ENCODE assay signal across 20 cellular contexts in the genomic region with DNA sequence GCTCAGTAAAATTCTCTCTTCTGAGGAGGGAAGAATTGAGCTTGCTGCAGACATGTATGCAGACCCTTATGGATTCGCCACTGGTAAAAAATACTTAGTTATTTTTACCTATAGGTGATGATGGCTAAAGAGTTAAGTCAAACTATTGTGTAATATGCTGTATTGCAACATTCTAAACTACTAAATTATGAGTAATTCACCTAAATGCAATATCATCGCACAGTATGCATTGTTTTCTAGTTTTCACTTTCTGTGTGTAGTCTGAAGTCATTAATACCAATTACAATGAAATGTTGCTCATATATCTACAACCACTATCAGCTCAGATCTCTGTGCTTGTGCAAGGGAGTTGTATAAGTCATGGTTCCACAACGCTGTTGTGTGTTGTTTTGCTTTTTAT. TPM values are rescaled to one million over a fixed set of nuclear protein-coding genes. Genes with fewer than 3 reads are reported as not detected.
"Had no signal": no experiment of that assay in that cellular context is flagged by ENCODE, and none has a peak within 500 bp of the region (broad histone marks: within the 10 kb centered on the region; RNA-seq: fewer than 3 reads in every experiment).

No MANE protein-coding gene starts in this region.

- H3K9me3 ChIP-seq: body of pancreas, gastroesophageal sphincter, left lung, mucosa of descending colon, right atrium auricular region, tibial artery had no signal

- ATAC-seq: activated naive CD4-positive, alpha-beta T cell treated with anti-CD3 and anti-CD28 coated beads, Interleukin-2, amount 50 U/mL, for 72 hours; activated T-cell treated with anti-CD3 and anti-CD28 coated beads, Interleukin-2, amount 50 U/mL, for 72 hours; body of pancreas; effector memory CD8-positive, alpha-beta T cell; gastroesophageal sphincter; heart right ventricle; left lung; mucosa of descending colon; naive thymus-derived CD4-positive, alpha-beta T cell had no signal

- H3K4me3 ChIP-seq: body of pancreas, gastroesophageal sphincter, heart right ventricle, left lung, mucosa of descending colon, right atrium auricular region, skin epidermis, tibial artery had no signal

- H3K27me3 ChIP-seq: body of pancreas, gastroesophageal sphincter, heart right ventricle, left lung, right atrium auricular region, tibial artery had no signal

- H3K36me3 ChIP-seq: gastroesophageal sphincter, heart right ventricle, left lung, right atrium auricular region, tibial artery had no signal

- H3K4me1 ChIP-seq: body of pancreas, gastroesophageal sphincter, heart right ventricle, right atrium auricular region, tibial artery had no signal

- H3K27ac ChIP-seq: body of pancreas, gastroesophageal sphincter, heart right ventricle, left lung, right atrium auricular region, skin epidermis, tibial artery had no signal

- DNase-seq: activated CD4-positive, alpha-beta T cell treated with anti-CD3 and anti-CD28 coated beads, Interleukin-2, amount 10 ng/mL, durations not matched to agents 7 days and 5 days; activated CD8-positive, alpha-beta memory T cell treated with anti-CD3 and anti-CD28 coated beads, Interleukin-2, amount 50 U/mL, for 48 hours; activated gamma-delta T cell; activated T-cell treated with anti-CD3 and anti-CD28 coated beads, Interleukin-2, amount 50 U/mL, for 72 hours; amygdala; body of pancreas; effector memory CD8-positive, alpha-beta T cell; heart right ventricle; left lung; mucosa of descending colon; naive thymus-derived CD4-positive, alpha-beta T cell; stimulated activated CD4-positive, alpha-beta T cell treated with anti-CD3 and anti-CD28 coated beads, Interleukin-4, amount 100 ng/mL, for 24 hours; stimulated activated naive CD4-positive, alpha-beta T cell; tibial artery had no signal

- FAIRE-seq: islet of Langerhans, urothelium cell line had no signal

RNA-seq across cellular contexts. Expression of a gene that starts 48.7 kb away (rescaled TPM):
- total RNA-seq: activated CD4-positive, alpha-beta T cell treated with anti-CD3 and anti-CD28 coated beads, Interleukin-2, amount 10 ng/mL, durations not matched to agents 7 days and 5 days; activated naive CD4-positive, alpha-beta T cell treated with anti-CD3 and anti-CD28 coated beads, Interleukin-2, amount 50 U/mL, for 72 hours; activated T-cell treated with anti-CD3 and anti-CD28 coated beads, Interleukin-2, amount 50 U/mL, for 72 hours; naive thymus-derived CD4-positive, alpha-beta T cell had no signal
- polyA plus RNA-seq: naive thymus-derived CD4-positive, alpha-beta T cell had no signal
